In genomic region chr7:95784796-95785195, GRCh38 we compare ENCODE assay signal across 25 cellular contexts. TPM values are rescaled to one million over a fixed set of nuclear protein-coding genes. Genes with fewer than 3 reads are reported as not detected.
DNase-seq lines count a peak whose midpoint lies in the region; ATAC-seq and TF ChIP-seq lines count a peak whose summit lies in the region.
"Had no signal": no experiment of that assay in that cellular context is flagged by ENCODE, and none has a peak within 500 bp of the region (broad histone marks: within the 10 kb centered on the region; RNA-seq: fewer than 3 reads in every experiment).

No MANE protein-coding gene starts in this region.

- peaks cover 0 to 17% of the 10 kb centered on the region in 2 donors for H3K4me1 ChIP-seq in ascending aorta
- H3K4me1 ChIP-seq: A549, BE2C, BLaER1 had no signal

- H3K9me3 Mint-ChIP-seq in progenitor cell of endocrine pancreas (ENCODE audit: low read depth) = no peaks in the 10 kb centered on the region

- no peak overlapping the region for H3K4me3 Mint-ChIP-seq in progenitor cell of endocrine pancreas (ENCODE audit: low read depth)
- H3K4me3 Mint-ChIP-seq: CD14-positive monocyte; CD4-positive, alpha-beta memory T cell; CD4-positive, CD25-positive, alpha-beta regulatory T cell; CD8-positive, alpha-beta memory T cell had no signal

- no peaks in the 10 kb centered on the region for H3K9me3 ChIP-seq in ascending aorta
- H3K9me3 ChIP-seq: A549, BE2C had no signal

- peak overlapping the region; percentile 47 for H3K27ac Mint-ChIP-seq in progenitor cell of endocrine pancreas
- H3K27ac Mint-ChIP-seq: CD4-positive, alpha-beta memory T cell; CD4-positive, CD25-positive, alpha-beta regulatory T cell; CD8-positive, alpha-beta memory T cell had no signal

- no peak for DNase-seq in ascending aorta (ENCODE audit: low spot score in 2 of 2)
- peak; percentile 41 to 64 for DNase-seq in dermis microvascular lymphatic vessel endothelial cell (ENCODE audit: low read depth in 2 of 2)
- no peak for DNase-seq in progenitor cell of endocrine pancreas (ENCODE audit: low spot score, unreplicated experiment)
- no peak for DNase-seq in AG08395 (ENCODE audit: low spot score)
- no peak for DNase-seq in NCI-H69 (lab: John Stamatoyannopoulos, UW)
- DNase-seq: BE2C; C1 segment of cervical spinal cord; CD4-positive, alpha-beta memory T cell; CD4-positive, CD25-positive, alpha-beta regulatory T cell; CD8-positive, alpha-beta memory T cell; COR-L47; DMS 273 treated with DMSO at 0.1 percent for 48 hours; DMS153; DMS53; DMS79; DND-41; EL; GDM1 had no signal

- no peak for ATAC-seq in HG03354 (IDR thresholded peaks at IDR 0.05; ENCODE audit: poor library complexity, severe bottlenecking, unreplicated experiment)
- ATAC-seq: A549, GM12878 had no signal

- intact Hi-C loops in ascending aorta (cut with DNase I) = no loop called here

- H3K27me3 ChIP-seq in ascending aorta = no peaks in the 10 kb centered on the region
- H3K27me3 ChIP-seq: BE2C had no signal

- peaks cover 8% of the 10 kb centered on the region for H3K4me1 Mint-ChIP-seq in progenitor cell of endocrine pancreas (ENCODE audit: low read depth)
- H3K4me1 Mint-ChIP-seq: CD14-positive monocyte; CD4-positive, alpha-beta memory T cell; CD4-positive, CD25-positive, alpha-beta regulatory T cell; CD8-positive, alpha-beta memory T cell had no signal

- H3K27me3 Mint-ChIP-seq in progenitor cell of endocrine pancreas = peaks cover 18% of the 10 kb centered on the region
- H3K27me3 Mint-ChIP-seq: CD4-positive, CD25-positive, alpha-beta regulatory T cell had no signal

- TF ChIP-seq CTCF in ascending aorta (IDR thresholded peaks at IDR 0.05) (no peak), progenitor cell of endocrine pancreas (IDR thresholded peaks at IDR 0.05; ENCODE audit: unreplicated experiment) (no peak)

- no peak overlapping the region for H3K4me3 ChIP-seq in ascending aorta
- H3K4me3 ChIP-seq: A549, BLaER1, GM12878 had no signal

- H3K36me3 ChIP-seq in ascending aorta = no peaks in the 10 kb centered on the region
- H3K36me3 ChIP-seq: BE2C, BLaER1 had no signal

- H3K27ac ChIP-seq in ascending aorta = peak overlapping the region; percentile 60 to 81
- H3K27ac ChIP-seq: 22Rv1, A549, BLaER1 had no signal

- H3K36me3 Mint-ChIP-seq in progenitor cell of endocrine pancreas (ENCODE audit: insufficient read depth) = no peaks in the 10 kb centered on the region
- H3K36me3 Mint-ChIP-seq: CD14-positive monocyte; CD4-positive, alpha-beta memory T cell; CD4-positive, CD25-positive, alpha-beta regulatory T cell; CD8-positive, alpha-beta memory T cell had no signal

RNA-seq across cellular contexts. Expression of gene DYNC1I1, which starts 12.4 kb away (rescaled TPM):
- total RNA-seq in ascending aorta = 13.2 TPM
- total RNA-seq in dermis microvascular lymphatic vessel endothelial cell = 11.4 and 14.0 TPM in 2 replicates
- total RNA-seq in progenitor cell of endocrine pancreas = 1.6 and 2.6 TPM in 2 replicates
- total RNA-seq: CD4-positive, alpha-beta memory T cell; CD4-positive, CD25-positive, alpha-beta regulatory T cell; CD8-positive, alpha-beta memory T cell; G401 had no signal

Comparison
In these comparisons a context has a peak if more than half of its experiments do, and no peak if none do; other contexts are left out.
1. DNase-seq: peak in dermis microvascular lymphatic vessel endothelial cell (2 of 2); none in ascending aorta (0 of 2), progenitor cell of endocrine pancreas (single experiment), AG08395 (single experiment) and NCI-H69 (single experiment).